Comparison of ENCODE assay signal across 12 cellular contexts in the genomic region with DNA sequence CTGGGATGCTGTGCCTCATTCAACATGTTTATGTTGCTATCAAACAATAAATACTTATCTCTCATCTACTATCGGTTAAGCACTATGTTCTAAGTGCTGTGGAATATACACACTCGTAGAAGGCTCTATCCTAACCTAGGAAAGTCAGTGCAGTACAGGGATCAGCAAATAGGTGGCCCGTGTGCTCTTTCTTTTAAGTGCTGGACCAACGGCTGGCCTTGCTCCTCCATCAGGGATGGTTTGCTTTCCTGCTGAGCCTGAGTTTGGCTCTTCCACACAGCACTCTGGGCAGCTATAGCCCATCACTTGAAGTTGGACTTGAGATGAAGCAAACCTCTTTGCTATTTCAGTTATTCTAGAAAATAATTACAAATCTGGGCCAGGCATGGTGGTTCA.
DNase-seq lines count a peak whose midpoint lies in the region; ATAC-seq, FAIRE-seq and TF ChIP-seq lines count a peak whose summit lies in the region.
"Had no signal": no experiment of that assay in that cellular context is flagged by ENCODE, and none has a peak within 500 bp of the region (broad histone marks: within the 10 kb centered on the region; RNA-seq: fewer than 3 reads in every experiment).

No MANE protein-coding gene starts in this region.

- no peaks in the 10 kb centered on the region for H3K9me3 Mint-ChIP-seq in CD8-positive, alpha-beta memory T cell
- H3K9me3 Mint-ChIP-seq: activated B cell treated with CpG ODN at 0.5 μM for 24 hours had no signal

- no peaks in the 10 kb centered on the region; the same call in 1 of the 2 replicates for H3K4me1 ChIP-seq in GM12878 (ENCODE audit: control insufficient read depth, insufficient read depth, low read length)
- H3K4me1 ChIP-seq in CD8-positive, alpha-beta memory T cell (ENCODE audit: insufficient read depth, low read length): no peaks in the 10 kb centered on the region
- H3K4me1 ChIP-seq: tibial artery had no signal

- POLR2A ChIA-PET in GM12878 (lab: Charles Lee): interaction anchor here (0.7 to 1.2 kb wide), 3 partner anchors 140 to 221 kb away, joined by 3 to 6 read pairs (median 3); no protein-coding TSS in a partner anchor
- POLR2A ChIA-PET in CD8-positive, alpha-beta memory T cell (lab: Charles Lee): no interaction called here

- no peaks in the 10 kb centered on the region for H3K4me1 Mint-ChIP-seq in CD8-positive, alpha-beta memory T cell

- no peak overlapping the region for H3K27ac Mint-ChIP-seq in CD8-positive, alpha-beta memory T cell
- H3K27ac Mint-ChIP-seq: activated B cell treated with CpG ODN at 0.5 μM for 24 hours had no signal

- TF ChIP-seq CTCF in AG09309 (IDR thresholded peaks at IDR 0.05; ENCODE audit: control insufficient read depth, insufficient read depth, low read depth, low read length, missing control alignments): peak; percentile 39
- TF ChIP-seq CTCF in GM12878 (IDR thresholded peaks at IDR 0.05 in 2 of 3, conservative IDR thresholded peaks at IDR 0.05 in 1 of 3; ENCODE audit: control insufficient read depth in 2 of 3, extremely low read depth in 1 of 3, insufficient read depth in 1 of 3, low read depth in 3 of 3, low read length in 3 of 3): peak in 1 of 3 experiments; percentile 15; a peak in 2 of 6 replicates

- in situ Hi-C loops in GM12878 (cut with MboI): no loop called here

- intact Hi-C loops in GM12878 (cut with micrococcal nuclease; ENCODE audit: unreplicated experiment): no loop called here

- no peaks in the 10 kb centered on the region for H3K36me3 Mint-ChIP-seq in CD8-positive, alpha-beta memory T cell

- BruUV-seq in GM12878 (replicated peaks; lab: Mats Ljungman, UMichigan): no TSS peak

- no peaks in the 10 kb centered on the region for H3K36me3 ChIP-seq in GM12878 (ENCODE audit: control insufficient read depth in 2 of 2, insufficient read depth in 2 of 2, low read length in 1 of 2)
- no peaks in the 10 kb centered on the region for H3K36me3 ChIP-seq in CD8-positive, alpha-beta memory T cell (ENCODE audit: insufficient read depth, low read length)
- H3K36me3 ChIP-seq: tibial artery had no signal

- no peak overlapping the region for H2AFZ ChIP-seq in GM12878 (ENCODE audit: control insufficient read depth, low read depth, low read length)

- H4K20me1 ChIP-seq in GM12878 (ENCODE audit: control insufficient read depth, insufficient read depth): no peaks in the 10 kb centered on the region

- H3K79me2 ChIP-seq in GM12878 (ENCODE audit: control insufficient read depth, insufficient read depth, low read length): no peaks in the 10 kb centered on the region

- H3K4me3 Mint-ChIP-seq in CD8-positive, alpha-beta memory T cell: no peak overlapping the region
- H3K4me3 Mint-ChIP-seq: activated B cell treated with CpG ODN at 0.5 μM for 24 hours had no signal

- H3K27me3 ChIP-seq in GM12878 (replicated peaks in 1 of 2; ENCODE audit: control insufficient read depth in 2 of 2, insufficient read depth in 2 of 2, low read length in 1 of 2): peaks cover 0 to 3% of the 10 kb centered on the region in 2 experiments; a peak in 1 of 4 replicates
- no peaks in the 10 kb centered on the region for H3K27me3 ChIP-seq in CD8-positive, alpha-beta memory T cell (ENCODE audit: insufficient read depth, low read length, poor library complexity, severe bottlenecking)
- H3K27me3 ChIP-seq: tibial artery had no signal

- H3K27ac ChIP-seq in GM12878 (ENCODE audit: control insufficient read depth, insufficient read depth): no peak overlapping the region
- no peak overlapping the region for H3K27ac ChIP-seq in CD8-positive, alpha-beta memory T cell (ENCODE audit: low read depth, low read length)
- H3K27ac ChIP-seq: tibial artery had no signal

- H3K4me2 ChIP-seq in GM12878 (ENCODE audit: control insufficient read depth, insufficient read depth): no peak overlapping the region

- no peak overlapping the region for H3K4me3 ChIP-seq in AG09309 (ENCODE audit: control insufficient read depth, low read depth, low read length)
- H3K4me3 ChIP-seq in GM12878: no peak overlapping the region
- H3K4me3 ChIP-seq in CD8-positive, alpha-beta memory T cell (ENCODE audit: low read length): no peak overlapping the region
- H3K4me3 ChIP-seq: tibial artery had no signal

- CTCF ChIA-PET in GM12878 (lab: Yijun Ruan, JAX): interaction anchor here (0.7 to 1.7 kb wide), 7 partner anchors 11 to 478 kb away, joined by 3 to 7 read pairs (median 4); no protein-coding TSS in a partner anchor
- CTCF ChIA-PET in CD8-positive, alpha-beta memory T cell (lab: Charles Lee): no interaction called here

- H3K9ac ChIP-seq in GM12878 (ENCODE audit: control insufficient read depth, insufficient read depth, low read length): no peak overlapping the region

- peak; percentile 25; the same call in 1 of the 2 replicates for TF ChIP-seq RAD21 in GM12878 (IDR thresholded peaks at IDR 0.05; ENCODE audit: insufficient read depth, low read depth, low read length)

- FAIRE-seq in GM12878 (lab: Jason Lieb, UNC): no peak

- H3K9me3 ChIP-seq in GM12878 (replicated peaks; ENCODE audit: control insufficient read depth, insufficient read depth, low read length): no peaks in the 10 kb centered on the region
- no peaks in the 10 kb centered on the region for H3K9me3 ChIP-seq in CD8-positive, alpha-beta memory T cell (ENCODE audit: low read length)
- H3K9me3 ChIP-seq: tibial artery had no signal

- ATAC-seq in GM19463 (IDR thresholded peaks at IDR 0.05; ENCODE audit: unreplicated experiment) (peak; percentile 12), GM12878 (peak; percentile 23)

- WGBS in GM12878 (ENCODE audit: insufficient coverage, insufficient replicate concordance, low lambda C conversion rate, missing lambda C conversion rate): 28% methylated on average over 4 of the region's 4 CpGs

- TF ChIP-seq POLR2A in GM12878 (IDR thresholded peaks at IDR 0.05; ENCODE audit: low read depth, low read length): no peak

- H3K27me3 Mint-ChIP-seq in CD8-positive, alpha-beta memory T cell: peaks cover 9 to 32% of the 10 kb centered on the region in 2 donors

- no peak for TF ChIP-seq EP300 in GM12878 (IDR thresholded peaks at IDR 0.05; ENCODE audit: borderline replicate concordance in 1 of 2, control insufficient read depth in 1 of 2, low read depth in 2 of 2, low read length in 2 of 2)

- DNase-seq in AG09309 (ENCODE audit: low read depth) (no peak), GM12878 (ENCODE audit: low read depth, low spot score) (no peak), kidney tubule cell (ENCODE audit: low spot score) (peak; percentile 17), NCI-H524 treated with DMSO at 0.1 percent for 48 hours (lab: John Stamatoyannopoulos, UW) (no peak), NCI-H526 treated with DMSO at 0.1 percent for 48 hours (lab: John Stamatoyannopoulos, UW) (no peak), SKM-1 treated with dmso at 0.1 percent for 144 hours (lab: John Stamatoyannopoulos, UW; ENCODE audit: unreplicated experiment) (no peak)
- no peak for DNase-seq in CD8-positive, alpha-beta memory T cell
- DNase-seq: activated B cell treated with CpG ODN at 0.5 μM for 24 hours; activated naive CD4-positive, alpha-beta T cell treated with anti-CD3 and anti-CD28 coated beads, Interleukin-2, amount 50 U/mL, for 16 hours; stimulated activated CD4-positive, alpha-beta T cell treated with anti-CD3 and anti-CD28 coated beads, Interleukin-2, amount 100 ng/mL, for 48 hours; tibial artery had no signal

- RAD21 ChIA-PET in GM12878 (lab: Charles Lee; ENCODE audit: unreplicated experiment): no interaction called here

- SMC1A ChIA-PET in GM12878 (lab: Charles Lee; ENCODE audit: uncharacterized antibody, unreplicated experiment): interaction anchor here (0.7 to 2.2 kb wide), 9 partner anchors 8 to 476 kb away, joined by 3 to 12 read pairs (median 4); no protein-coding TSS in a partner anchor

TF ChIP-seq in GM12878, 131 proteins besides CTCF, POLR2A, EP300 and RAD21:
- TF ChIP-seq NRF1 (conservative IDR thresholded peaks at IDR 0.05; ENCODE audit: low read depth, low read length) (no peak), ZNF384 (IDR thresholded peaks at IDR 0.05; ENCODE audit: borderline replicate concordance, low read depth, low read length) (no peak)
